16 cellular contexts compared by ENCODE assay signal in the genomic region with DNA sequence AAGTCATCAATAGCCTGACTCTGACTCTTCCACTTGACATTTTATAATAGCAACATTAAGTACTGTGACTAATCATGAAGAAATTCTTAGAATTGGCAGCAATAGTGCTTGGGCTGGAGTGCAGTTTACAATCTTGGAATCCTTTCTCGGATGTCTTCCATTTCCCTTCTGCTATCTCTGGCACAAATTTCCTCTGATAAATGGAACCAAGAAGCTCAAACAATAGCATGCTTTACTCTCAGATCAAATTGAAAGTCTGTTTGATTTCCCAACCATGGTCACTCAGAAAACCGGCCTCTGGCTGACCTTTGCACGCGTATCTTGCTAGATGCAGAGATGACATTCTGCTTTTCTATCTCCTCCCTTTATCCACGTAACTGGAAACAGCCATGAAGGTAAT.
A peak's percentile ranks its signal among the peaks of the same experiment; 100 is the strongest.
DNase-seq lines count a peak whose midpoint lies in the region; ATAC-seq and TF ChIP-seq lines count a peak whose summit lies in the region.
"Had no signal": no experiment of that assay in that cellular context is flagged by ENCODE, and none has a peak within 500 bp of the region (broad histone marks: within the 10 kb centered on the region; RNA-seq: fewer than 3 reads in every experiment).

No MANE protein-coding gene starts in this region.

- no peaks in the 10 kb centered on the region for H4K20me1 ChIP-seq in PC-3 (ENCODE audit: low read length)
- H4K20me1 ChIP-seq in GM23338 (replicated peaks; ENCODE audit: insufficient read depth), result no peaks in the 10 kb centered on the region

- H3K9ac ChIP-seq in PC-3 (ENCODE audit: low read length), result no peak overlapping the region

- H3K27ac ChIP-seq in PC-3 (ENCODE audit: low read length) (peak overlapping the region; percentile 57), GM23338 (ENCODE audit: low read depth) (no peak overlapping the region), sigmoid colon (no peak overlapping the region)

- CTCF ChIA-PET in PC-3 (lab: Charles Lee), result no interaction called here

- peak; percentile 61 for DNase-seq in COLO829 (ENCODE audit: low spot score)
- DNase-seq in PC-3, result peak; percentile 87
- DNase-seq in fibroblast of gingiva (ENCODE audit: low read depth), result peak; percentile 47
- DNase-seq in omental fat pad (ENCODE audit: low spot score), result no peak
- DNase-seq in Kasumi-1 (lab: John Stamatoyannopoulos, UW), result no peak
- no peak for DNase-seq in GM23338 (ENCODE audit: low spot score)
- DNase-seq in sigmoid colon, result no peak
- no peak for DNase-seq in activated CD4-positive, alpha-beta T cell treated with anti-CD3 and anti-CD28 coated beads, Interleukin-2, amount 50 U/mL, for 1 hour
- DNase-seq: activated CD4-positive, alpha-beta T cell treated with anti-CD3 and anti-CD28 coated beads for 4 hours; Calu3; head of caudate nucleus; NCI-H524; retina had no signal

- no peaks in the 10 kb centered on the region for H3K79me2 ChIP-seq in PC-3 (ENCODE audit: low read length)
- no peaks in the 10 kb centered on the region for H3K79me2 ChIP-seq in GM23338 (replicated peaks; ENCODE audit: insufficient read depth)

- peaks cover 18% of the 10 kb centered on the region for H3K4me1 ChIP-seq in PC-3 (ENCODE audit: insufficient read depth, low read length)
- H3K4me1 ChIP-seq in GM23338 (ENCODE audit: insufficient read depth), result no peaks in the 10 kb centered on the region
- no peaks in the 10 kb centered on the region for H3K4me1 ChIP-seq in sigmoid colon

- no peaks in the 10 kb centered on the region for H3K27me3 ChIP-seq in PC-3 (ENCODE audit: low read length)
- H3K27me3 ChIP-seq in GM23338 (ENCODE audit: insufficient read depth), result no peaks in the 10 kb centered on the region
- no peaks in the 10 kb centered on the region for H3K27me3 ChIP-seq in sigmoid colon

- no peaks in the 10 kb centered on the region for H3K9me2 ChIP-seq in PC-3 (replicated peaks; ENCODE audit: low read length)
- no peaks in the 10 kb centered on the region for H3K9me2 ChIP-seq in GM23338 (ENCODE audit: insufficient read depth)

- no TSS peak for BruUV-seq in PC-3 (replicated peaks; lab: Mats Ljungman, UMichigan)

- peak overlapping the region; percentile 70 for H3K4me2 ChIP-seq in PC-3 (ENCODE audit: low read length)
- no peak overlapping the region for H3K4me2 ChIP-seq in GM23338

- H3K9me3 Mint-ChIP-seq in GM23338, result no peaks in the 10 kb centered on the region
- H3K9me3 Mint-ChIP-seq: type B pancreatic cell had no signal

- no peaks in the 10 kb centered on the region for H3K36me3 ChIP-seq in PC-3 (ENCODE audit: low read depth, low read length)
- no peaks in the 10 kb centered on the region for H3K36me3 ChIP-seq in GM23338 (ENCODE audit: insufficient read depth)
- H3K36me3 ChIP-seq in sigmoid colon, result no peaks in the 10 kb centered on the region

- H3K36me3 Mint-ChIP-seq in GM23338 (ENCODE audit: low read depth), result no peaks in the 10 kb centered on the region
- H3K36me3 Mint-ChIP-seq: mesothelial cell of epicardium, type B pancreatic cell had no signal

- H3K27me3 Mint-ChIP-seq in GM23338 (ENCODE audit: insufficient read depth, low read depth, poor library complexity), result no peaks in the 10 kb centered on the region
- H3K27me3 Mint-ChIP-seq: central memory CD8-positive, alpha-beta T cell; type B pancreatic cell had no signal

- POLR2A ChIA-PET in PC-3 (lab: Charles Lee; ENCODE audit: unreplicated experiment), result no interaction called here

- TF ChIP-seq CTCF in PC-3 (conservative IDR thresholded peaks at IDR 0.05; ENCODE audit: low read depth, low read length) (no peak), omental fat pad (IDR thresholded peaks at IDR 0.05) (no peak), GM23338 (conservative IDR thresholded peaks at IDR 0.05; ENCODE audit: low read depth in 2 of 2) (no peak), sigmoid colon (IDR thresholded peaks at IDR 0.05) (no peak)

- ATAC-seq in PC-3, result peak; percentile 95
- ATAC-seq in omental fat pad (ENCODE audit: low FRiP score), result peak; percentile 84
- ATAC-seq in GM23338, result no peak

- TF ChIP-seq EP300 in sigmoid colon (IDR thresholded peaks at IDR 0.05), result no peak

- intact Hi-C loops in PC-3 (cut with micrococcal nuclease) (loop anchor here (1.0 kb wide), 1 partner anchor 128 kb away; no protein-coding TSS in a partner anchor), sigmoid colon (cut with DNase I) (no loop called here)

- H3K4me1 Mint-ChIP-seq in GM23338, result no peaks in the 10 kb centered on the region
- H3K4me1 Mint-ChIP-seq: central memory CD8-positive, alpha-beta T cell; mesothelial cell of epicardium had no signal

- no peak overlapping the region; the same call in 1 of the 2 replicates for H3K4me3 ChIP-seq in PC-3 (ENCODE audit: low read length)
- H3K4me3 ChIP-seq in GM23338, result no peak overlapping the region
- no peak overlapping the region for H3K4me3 ChIP-seq in sigmoid colon

- no peaks in the 10 kb centered on the region for H3K9me3 ChIP-seq in PC-3 (ENCODE audit: low read length)
- no peaks in the 10 kb centered on the region for H3K9me3 ChIP-seq in sigmoid colon

- TF ChIP-seq POLR2A in sigmoid colon (IDR thresholded peaks at IDR 0.05), result no peak

- H3K27ac Mint-ChIP-seq in GM23338, result no peak overlapping the region
- H3K27ac Mint-ChIP-seq: mesothelial cell of epicardium, type B pancreatic cell had no signal

- H3F3A ChIP-seq in PC-3 (ENCODE audit: low read length, unreplicated experiment) (no peaks in the 10 kb centered on the region), GM23338 (replicated peaks; ENCODE audit: low read depth) (no peaks in the 10 kb centered on the region)

- 64 to 70% methylated on average over 5 of the region's 5 CpGs for WGBS in sigmoid colon, 2 donors

- H2AFZ ChIP-seq in PC-3 (ENCODE audit: low read length) (peak overlapping the region; percentile 51), GM23338 (no peak overlapping the region)

- no peak overlapping the region for H3K4me3 Mint-ChIP-seq in GM23338
- H3K4me3 Mint-ChIP-seq: central memory CD8-positive, alpha-beta T cell; mesothelial cell of epicardium; type B pancreatic cell had no signal

TF ChIP-seq in GM23338, 12 proteins besides CTCF, POLR2A, EP300 and RAD21:
- TF ChIP-seq, protein P1, sequence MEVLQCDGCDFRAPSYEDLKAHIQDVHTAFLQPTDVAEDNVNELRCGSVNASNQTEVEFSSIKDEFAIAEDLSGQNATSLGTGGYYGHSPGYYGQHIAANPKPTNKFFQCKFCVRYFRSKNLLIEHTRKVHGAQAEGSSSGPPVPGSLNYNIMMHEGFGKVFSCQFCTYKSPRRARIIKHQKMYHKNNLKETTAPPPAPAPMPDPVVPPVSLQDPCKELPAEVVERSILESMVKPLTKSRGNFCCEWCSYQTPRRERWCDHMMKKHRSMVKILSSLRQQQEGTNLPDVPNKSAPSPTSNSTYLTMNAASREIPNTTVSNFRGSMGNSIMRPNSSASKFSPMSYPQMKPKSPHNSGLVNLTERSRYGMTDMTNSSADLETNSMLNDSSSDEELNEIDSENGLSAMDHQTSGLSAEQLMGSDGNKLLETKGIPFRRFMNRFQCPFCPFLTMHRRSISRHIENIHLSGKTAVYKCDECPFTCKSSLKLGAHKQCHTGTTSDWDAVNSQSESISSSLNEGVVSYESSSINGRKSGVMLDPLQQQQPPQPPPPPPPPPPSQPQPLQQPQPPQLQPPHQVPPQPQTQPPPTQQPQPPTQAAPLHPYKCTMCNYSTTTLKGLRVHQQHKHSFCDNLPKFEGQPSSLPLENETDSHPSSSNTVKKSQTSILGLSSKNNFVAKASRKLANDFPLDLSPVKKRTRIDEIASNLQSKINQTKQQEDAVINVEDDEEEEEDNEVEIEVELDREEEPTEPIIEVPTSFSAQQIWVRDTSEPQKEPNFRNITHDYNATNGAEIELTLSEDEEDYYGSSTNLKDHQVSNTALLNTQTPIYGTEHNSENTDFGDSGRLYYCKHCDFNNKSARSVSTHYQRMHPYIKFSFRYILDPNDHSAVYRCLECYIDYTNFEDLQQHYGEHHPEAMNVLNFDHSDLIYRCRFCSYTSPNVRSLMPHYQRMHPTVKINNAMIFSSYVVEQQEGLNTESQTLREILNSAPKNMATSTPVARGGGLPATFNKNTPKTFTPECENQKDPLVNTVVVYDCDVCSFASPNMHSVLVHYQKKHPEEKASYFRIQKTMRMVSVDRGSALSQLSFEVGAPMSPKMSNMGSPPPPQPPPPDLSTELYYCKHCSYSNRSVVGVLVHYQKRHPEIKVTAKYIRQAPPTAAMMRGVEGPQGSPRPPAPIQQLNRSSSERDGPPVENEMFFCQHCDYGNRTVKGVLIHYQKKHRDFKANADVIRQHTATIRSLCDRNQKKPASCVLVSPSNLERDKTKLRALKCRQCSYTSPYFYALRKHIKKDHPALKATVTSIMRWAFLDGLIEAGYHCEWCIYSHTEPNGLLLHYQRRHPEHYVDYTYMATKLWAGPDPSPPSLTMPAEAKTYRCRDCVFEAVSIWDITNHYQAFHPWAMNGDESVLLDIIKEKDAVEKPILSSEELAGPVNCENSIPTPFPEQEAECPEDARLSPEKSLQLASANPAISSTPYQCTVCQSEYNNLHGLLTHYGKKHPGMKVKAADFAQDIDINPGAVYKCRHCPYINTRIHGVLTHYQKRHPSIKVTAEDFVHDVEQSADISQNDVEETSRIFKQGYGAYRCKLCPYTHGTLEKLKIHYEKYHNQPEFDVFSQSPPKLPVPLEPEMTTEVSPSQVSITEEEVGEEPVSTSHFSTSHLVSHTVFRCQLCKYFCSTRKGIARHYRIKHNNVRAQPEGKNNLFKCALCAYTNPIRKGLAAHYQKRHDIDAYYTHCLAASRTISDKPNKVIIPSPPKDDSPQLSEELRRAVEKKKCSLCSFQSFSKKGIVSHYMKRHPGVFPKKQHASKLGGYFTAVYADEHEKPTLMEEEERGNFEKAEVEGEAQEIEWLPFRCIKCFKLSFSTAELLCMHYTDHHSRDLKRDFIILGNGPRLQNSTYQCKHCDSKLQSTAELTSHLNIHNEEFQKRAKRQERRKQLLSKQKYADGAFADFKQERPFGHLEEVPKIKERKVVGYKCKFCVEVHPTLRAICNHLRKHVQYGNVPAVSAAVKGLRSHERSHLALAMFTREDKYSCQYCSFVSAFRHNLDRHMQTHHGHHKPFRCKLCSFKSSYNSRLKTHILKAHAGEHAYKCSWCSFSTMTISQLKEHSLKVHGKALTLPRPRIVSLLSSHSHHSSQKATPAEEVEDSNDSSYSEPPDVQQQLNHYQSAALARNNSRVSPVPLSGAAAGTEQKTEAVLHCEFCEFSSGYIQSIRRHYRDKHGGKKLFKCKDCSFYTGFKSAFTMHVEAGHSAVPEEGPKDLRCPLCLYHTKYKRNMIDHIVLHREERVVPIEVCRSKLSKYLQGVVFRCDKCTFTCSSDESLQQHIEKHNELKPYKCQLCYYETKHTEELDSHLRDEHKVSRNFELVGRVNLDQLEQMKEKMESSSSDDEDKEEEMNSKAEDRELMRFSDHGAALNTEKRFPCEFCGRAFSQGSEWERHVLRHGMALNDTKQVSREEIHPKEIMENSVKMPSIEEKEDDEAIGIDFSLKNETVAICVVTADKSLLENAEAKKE (CRISPR knock-in tag; IDR thresholded peaks at IDR 0.05), result no peak
- TF ChIP-seq EZH2 (IDR thresholded peaks at IDR 0.05; ENCODE audit: low read depth, unreplicated experiment) (no peak), CREB1 (CRISPR knock-in tag; IDR thresholded peaks at IDR 0.05; ENCODE audit: low read depth) (no peak), STAT1 (IDR thresholded peaks at IDR 0.05; ENCODE audit: unreplicated experiment) (no peak)

Comparison
In these comparisons a context has a peak if more than half of its experiments do, and no peak if none do; other contexts are left out.
1. DNase-seq: peak in COLO829 (single experiment), PC-3 (single experiment) and fibroblast of gingiva (single experiment); none in omental fat pad (single experiment), Kasumi-1 (0 of 2), GM23338 (single experiment), sigmoid colon (single experiment) and activated CD4-positive, alpha-beta T cell treated with anti-CD3 and anti-CD28 coated beads, Interleukin-2, amount 50 U/mL, for 1 hour (single experiment).